In genomic region chr12:15038137-15038536, GRCh38 we compare ENCODE assay signal across 25 cellular contexts.
DNase-seq lines count a peak whose midpoint lies in the region; ATAC-seq and TF ChIP-seq lines count a peak whose summit lies in the region.
"Had no signal": no experiment of that assay in that cellular context is flagged by ENCODE, and none has a peak within 500 bp of the region (broad histone marks: within the 10 kb centered on the region; RNA-seq: fewer than 3 reads in every experiment).

No MANE protein-coding gene starts in this region.

- DNase-seq in DND-41 (no peak), GM03348 (ENCODE audit: low spot score) (peak; percentile 2), right cardiac atrium (peak in 1 of 3 donors; percentile 31), GM19240 (ENCODE audit: insufficient read length, low spot score) (no peak)
- no peak for DNase-seq in CD8-positive, alpha-beta T cell
- DNase-seq: C1 segment of cervical spinal cord; Caco-2; CD4-positive, alpha-beta memory T cell; DMS 273 treated with DMSO at 0.1 percent for 48 hours; DMS79; GF-D8; GM23248; IMR-90; KG1; MG63; NCI-H1105 treated with DMSO at 0.1 percent for 48 hours; NCI-H2029; NCI-H446; NCI-H524 treated with DMSO at 0.1 percent for 48 hours; NCI-H774; PC-3; SHP77 had no signal

- peaks cover 2% of the 10 kb centered on the region for H3K27me3 ChIP-seq in DND-41 (ENCODE audit: insufficient read depth, low read length, poor library complexity)
- H3K27me3 ChIP-seq in right cardiac atrium (ENCODE audit: control insufficient read depth, insufficient read depth) = no peaks in the 10 kb centered on the region
- no peaks in the 10 kb centered on the region for H3K27me3 ChIP-seq in CD8-positive, alpha-beta T cell (ENCODE audit: insufficient read depth, low read length)
- H3K27me3 ChIP-seq: MG63 had no signal

- H3K36me3 ChIP-seq in DND-41 (ENCODE audit: insufficient read depth, low read length) = no peaks in the 10 kb centered on the region
- H3K36me3 ChIP-seq in CD8-positive, alpha-beta T cell (ENCODE audit: insufficient read depth, low read length) = no peaks in the 10 kb centered on the region
- H3K36me3 ChIP-seq: HAP-1, MG63 had no signal

- H4K20me1 ChIP-seq in DND-41 (ENCODE audit: insufficient read depth, low read length) = no peaks in the 10 kb centered on the region

- H3K4me3 Mint-ChIP-seq in stimulated activated memory B cell treated with anti-CD40 and anti-IgM and Interleukin-4, amounts not matched to agents 10 μg/mL and 1 μg/mL and 100 μg/mL, for 72 hours = no peak overlapping the region
- H3K4me3 Mint-ChIP-seq in CD8-positive, alpha-beta T cell = no peak overlapping the region
- H3K4me3 Mint-ChIP-seq: CD4-positive, alpha-beta memory T cell had no signal

- no peak overlapping the region for H3K27ac Mint-ChIP-seq in stimulated activated memory B cell treated with anti-CD40 and anti-IgM and Interleukin-4, amounts not matched to agents 10 μg/mL and 1 μg/mL and 100 μg/mL, for 72 hours
- no peak overlapping the region for H3K27ac Mint-ChIP-seq in CD8-positive, alpha-beta T cell
- H3K27ac Mint-ChIP-seq: CD4-positive, alpha-beta memory T cell had no signal

- no peaks in the 10 kb centered on the region for H3K79me2 ChIP-seq in DND-41 (ENCODE audit: insufficient read depth, low read length)

- no peaks in the 10 kb centered on the region for H3K9me3 Mint-ChIP-seq in stimulated activated memory B cell treated with anti-CD40 and anti-IgM and Interleukin-4, amounts not matched to agents 10 μg/mL and 1 μg/mL and 100 μg/mL, for 72 hours
- no peaks in the 10 kb centered on the region for H3K9me3 Mint-ChIP-seq in CD8-positive, alpha-beta T cell
- H3K9me3 Mint-ChIP-seq: CD4-positive, alpha-beta memory T cell had no signal

- ATAC-seq in DND-41 (ENCODE audit: insufficient read depth, low read depth) (0 out of 3 replicates have a peak, but pooled peaks have one; percentile 22), right cardiac atrium (peak; percentile 25 to 40), HG02623 (IDR thresholded peaks at IDR 0.05; ENCODE audit: unreplicated experiment) (no peak)
- peak; percentile 45 for ATAC-seq in stimulated activated memory B cell treated with anti-CD40 and anti-IgM and Interleukin-4, amounts not matched to agents 10 μg/mL and 1 μg/mL and 100 μg/mL, for 72 hours
- ATAC-seq in CD8-positive, alpha-beta T cell = no peak
- ATAC-seq: PC-3 had no signal

- H2AFZ ChIP-seq in DND-41 (ENCODE audit: low read depth, low read length) = no peak overlapping the region
- H2AFZ ChIP-seq: GM23248 had no signal

- H3K4me3 ChIP-seq in DND-41 (ENCODE audit: low read depth in 1 of 2, low read length in 2 of 2) (no peak overlapping the region), right cardiac atrium (ENCODE audit: low read length) (no peak overlapping the region)
- no peak overlapping the region for H3K4me3 ChIP-seq in CD8-positive, alpha-beta T cell (ENCODE audit: low read depth, low read length)
- H3K4me3 ChIP-seq: GM23248, HAP-1, MG63 had no signal

- H3K4me2 ChIP-seq in DND-41 (ENCODE audit: insufficient read depth, low read length) = no peak overlapping the region

- H3K27ac ChIP-seq in DND-41 (ENCODE audit: low read length) (no peak overlapping the region), right cardiac atrium (ENCODE audit: low read length) (no peak overlapping the region)
- no peak overlapping the region for H3K27ac ChIP-seq in CD8-positive, alpha-beta T cell (ENCODE audit: low read depth, low read length)
- H3K27ac ChIP-seq: GM23248 had no signal

- H3K4me1 Mint-ChIP-seq in stimulated activated memory B cell treated with anti-CD40 and anti-IgM and Interleukin-4, amounts not matched to agents 10 μg/mL and 1 μg/mL and 100 μg/mL, for 72 hours = no peaks in the 10 kb centered on the region
- H3K4me1 Mint-ChIP-seq in CD8-positive, alpha-beta T cell (ENCODE audit: low read depth) = peaks cover 2% of the 10 kb centered on the region
- H3K4me1 Mint-ChIP-seq: CD4-positive, alpha-beta memory T cell had no signal

- no peak for TF ChIP-seq CTCF in DND-41 (IDR thresholded peaks at IDR 0.05; ENCODE audit: borderline replicate concordance, extremely low read depth, low read length, poor library complexity, severe bottlenecking)
- TF ChIP-seq CTCF in CD8-positive, alpha-beta T cell (IDR thresholded peaks at IDR 0.05) = no peak

- H3K4me1 ChIP-seq in DND-41 (ENCODE audit: insufficient read depth, low read length) (no peaks in the 10 kb centered on the region), right cardiac atrium (ENCODE audit: control insufficient read depth, insufficient read depth, low read length) (no peaks in the 10 kb centered on the region)
- H3K4me1 ChIP-seq in CD8-positive, alpha-beta T cell (ENCODE audit: insufficient read depth, low read length) = no peaks in the 10 kb centered on the region
- H3K4me1 ChIP-seq: Caco-2, HAP-1 had no signal

- CTCF ChIA-PET in CD8-positive, alpha-beta T cell (lab: Charles Lee) = no interaction called here

- WGBS in right cardiac atrium = 52% methylated on average over 4 of the region's 4 CpGs

- peaks cover 39% of the 10 kb centered on the region for H3K27me3 Mint-ChIP-seq in stimulated activated memory B cell treated with anti-CD40 and anti-IgM and Interleukin-4, amounts not matched to agents 10 μg/mL and 1 μg/mL and 100 μg/mL, for 72 hours
- H3K27me3 Mint-ChIP-seq in CD8-positive, alpha-beta T cell (ENCODE audit: low read depth) = peaks cover 7% of the 10 kb centered on the region

- H3K9me3 ChIP-seq in DND-41 (ENCODE audit: insufficient read depth, low read length, severe bottlenecking) = no peaks in the 10 kb centered on the region
- no peaks in the 10 kb centered on the region for H3K9me3 ChIP-seq in right cardiac atrium (ENCODE audit: control insufficient read depth, low read length)
- no peaks in the 10 kb centered on the region for H3K9me3 ChIP-seq in CD8-positive, alpha-beta T cell (ENCODE audit: low read length)
- H3K9me3 ChIP-seq: Caco-2, HAP-1, MG63 had no signal

- POLR2A ChIA-PET in CD8-positive, alpha-beta T cell (lab: Charles Lee) = no interaction called here

- intact Hi-C loops in right cardiac atrium (cut with DNase I) = no loop called here
- intact Hi-C loops in CD8-positive, alpha-beta T cell (cut with DNase I, micrococcal nuclease) = no loop called here

- H3K36me3 Mint-ChIP-seq in stimulated activated memory B cell treated with anti-CD40 and anti-IgM and Interleukin-4, amounts not matched to agents 10 μg/mL and 1 μg/mL and 100 μg/mL, for 72 hours = no peaks in the 10 kb centered on the region
- no peaks in the 10 kb centered on the region for H3K36me3 Mint-ChIP-seq in CD8-positive, alpha-beta T cell
- H3K36me3 Mint-ChIP-seq: CD4-positive, alpha-beta memory T cell had no signal

- no peak overlapping the region for H3K9ac ChIP-seq in DND-41 (ENCODE audit: low read depth, low read length)
- H3K9ac ChIP-seq: GM23248 had no signal

Comparison
In these comparisons a context has a peak if more than half of its experiments do, and no peak if none do; other contexts are left out.
1. ATAC-seq: peak in DND-41 (single experiment), right cardiac atrium (2 of 2) and stimulated activated memory B cell treated with anti-CD40 and anti-IgM and Interleukin-4, amounts not matched to agents 10 μg/mL and 1 μg/mL and 100 μg/mL, for 72 hours (single experiment); none in HG02623 (single experiment) and CD8-positive, alpha-beta T cell (single experiment).